ENCODE assay signal across 29 cellular contexts in genomic region chrX:63979480-63979879, GRCh38.
"Had no signal": no experiment of that assay in that cellular context is flagged by ENCODE, and none has a peak within 500 bp of the region (broad histone marks: within the 10 kb centered on the region; RNA-seq: fewer than 3 reads in every experiment).

No MANE protein-coding gene starts in this region.

- DNase-seq: colonic mucosa; cortex of kidney; dermis blood vessel endothelial cell; dorsolateral prefrontal cortex; effector CD4-positive, alpha-beta T cell; effector CD8-positive, alpha-beta T cell; effector memory CD4-positive, alpha-beta T cell; effector memory CD8-positive, alpha-beta T cell; endodermal cell; erythroblast; esophagus squamous epithelium; foreskin fibroblast; foreskin keratinocyte; foreskin melanocyte; gastrocnemius medialis; glutamatergic neuron; head of caudate nucleus; heart left ventricle; heart right ventricle had no signal

- H3K4me3 Mint-ChIP-seq: dendritic cell treated with granulocyte-macrophage colony-stimulating factor and Interleukin-4, amounts not matched to agents 40 ng/mL and 50 ng/mL, for 4 days; effector memory CD8-positive, alpha-beta T cell; endodermal cell had no signal

- H3K27ac Mint-ChIP-seq: dendritic cell treated with granulocyte-macrophage colony-stimulating factor and Interleukin-4, amounts not matched to agents 40 ng/mL and 50 ng/mL, for 4 days; effector memory CD8-positive, alpha-beta T cell; endodermal cell had no signal

- ATAC-seq: effector memory CD8-positive, alpha-beta T cell; esophagus mucosa; foreskin keratinocyte; gastrocnemius medialis; gastroesophageal sphincter; heart left ventricle; heart right ventricle had no signal

- H3K27me3 Mint-ChIP-seq: dendritic cell treated with granulocyte-macrophage colony-stimulating factor and Interleukin-4, amounts not matched to agents 40 ng/mL and 50 ng/mL, for 4 days; effector memory CD8-positive, alpha-beta T cell had no signal

- H3K36me3 ChIP-seq: colonic mucosa, esophagus muscularis mucosa, esophagus squamous epithelium, gastrocnemius medialis, gastroesophageal sphincter, heart left ventricle, heart right ventricle had no signal

- H3K4me3 ChIP-seq: colonic mucosa, coronary artery, dorsolateral prefrontal cortex, esophagus muscularis mucosa, esophagus squamous epithelium, gastrocnemius medialis, gastroesophageal sphincter, heart left ventricle, heart right ventricle had no signal

- H3K4me1 Mint-ChIP-seq: endodermal cell had no signal

- H3K27ac ChIP-seq: colonic mucosa, coronary artery, dorsolateral prefrontal cortex, epithelial cell of prostate, esophagus muscularis mucosa, esophagus squamous epithelium, foreskin keratinocyte, gastrocnemius medialis, gastroesophageal sphincter, heart left ventricle, heart right ventricle had no signal

- H3K9me3 ChIP-seq: colonic mucosa, gastrocnemius medialis had no signal

- H3K4me1 ChIP-seq: colonic mucosa, esophagus muscularis mucosa, esophagus squamous epithelium, foreskin keratinocyte, gastrocnemius medialis, gastroesophageal sphincter, heart left ventricle, heart right ventricle had no signal

- FAIRE-seq: colon, endometrium, endothelial cell of umbilical vein, frontal cortex had no signal
